ENCODE assay signal across 2 cellular contexts in the genomic region with DNA sequence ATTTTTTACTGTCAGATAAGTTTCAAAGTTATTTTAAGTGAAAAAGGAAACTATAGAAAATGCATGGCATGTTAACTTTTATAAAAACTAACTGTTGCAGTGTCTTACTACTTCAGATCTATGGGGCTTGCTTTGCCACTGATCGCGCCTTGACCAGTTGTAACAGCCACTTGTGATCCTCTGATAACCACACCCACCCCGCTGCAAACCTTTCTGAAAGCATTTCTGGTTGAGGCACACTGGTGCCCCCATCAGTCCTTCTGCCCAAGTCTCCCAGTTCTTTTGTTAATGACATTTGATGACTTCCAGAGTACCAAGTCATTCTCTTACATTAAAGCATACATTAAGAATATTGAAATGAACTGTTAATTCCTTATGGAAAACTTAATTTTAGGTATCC.
TF ChIP-seq lines count a peak whose summit lies in the region.

No MANE protein-coding gene starts in this region.

TF ChIP-seq in WTC11, 78 proteins besides CTCF, POLR2A, EP300 and RAD21:
- TF ChIP-seq, protein P1, sequence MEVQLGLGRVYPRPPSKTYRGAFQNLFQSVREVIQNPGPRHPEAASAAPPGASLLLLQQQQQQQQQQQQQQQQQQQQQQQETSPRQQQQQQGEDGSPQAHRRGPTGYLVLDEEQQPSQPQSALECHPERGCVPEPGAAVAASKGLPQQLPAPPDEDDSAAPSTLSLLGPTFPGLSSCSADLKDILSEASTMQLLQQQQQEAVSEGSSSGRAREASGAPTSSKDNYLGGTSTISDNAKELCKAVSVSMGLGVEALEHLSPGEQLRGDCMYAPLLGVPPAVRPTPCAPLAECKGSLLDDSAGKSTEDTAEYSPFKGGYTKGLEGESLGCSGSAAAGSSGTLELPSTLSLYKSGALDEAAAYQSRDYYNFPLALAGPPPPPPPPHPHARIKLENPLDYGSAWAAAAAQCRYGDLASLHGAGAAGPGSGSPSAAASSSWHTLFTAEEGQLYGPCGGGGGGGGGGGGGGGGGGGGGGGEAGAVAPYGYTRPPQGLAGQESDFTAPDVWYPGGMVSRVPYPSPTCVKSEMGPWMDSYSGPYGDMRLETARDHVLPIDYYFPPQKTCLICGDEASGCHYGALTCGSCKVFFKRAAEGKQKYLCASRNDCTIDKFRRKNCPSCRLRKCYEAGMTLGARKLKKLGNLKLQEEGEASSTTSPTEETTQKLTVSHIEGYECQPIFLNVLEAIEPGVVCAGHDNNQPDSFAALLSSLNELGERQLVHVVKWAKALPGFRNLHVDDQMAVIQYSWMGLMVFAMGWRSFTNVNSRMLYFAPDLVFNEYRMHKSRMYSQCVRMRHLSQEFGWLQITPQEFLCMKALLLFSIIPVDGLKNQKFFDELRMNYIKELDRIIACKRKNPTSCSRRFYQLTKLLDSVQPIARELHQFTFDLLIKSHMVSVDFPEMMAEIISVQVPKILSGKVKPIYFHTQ (CRISPR knock-in tag; IDR thresholded peaks at IDR 0.05) = no peak
TF ChIP-seq in WTC11: peak in this region for 0.

TF ChIP-seq in HepG2, 621 proteins besides CTCF, POLR2A, EP300 and RAD21:
- TF ChIP-seq SRSF4 (IDR thresholded peaks at IDR 0.05; ENCODE audit: low read depth, low read length, poor library complexity, severe bottlenecking) = no peak
- TF ChIP-seq CAMTA2 (CRISPR knock-in tag; IDR thresholded peaks at IDR 0.05; ENCODE audit: borderline replicate concordance) = no peak
- TF ChIP-seq POGK (CRISPR knock-in tag; conservative IDR thresholded peaks at IDR 0.05) = no peak
- TF ChIP-seq SMAD3 (CRISPR knock-in tag; IDR thresholded peaks at IDR 0.05) = no peak
- TF ChIP-seq SRSF9 (IDR thresholded peaks at IDR 0.05; ENCODE audit: borderline replicate concordance, insufficient read depth, low read depth, low read length, poor library complexity, severe bottlenecking) = no peak
- TF ChIP-seq NR3C1 (CRISPR knock-in tag; IDR thresholded peaks at IDR 0.05) = no peak
- no peak for TF ChIP-seq KLF12 (CRISPR knock-in tag; IDR thresholded peaks at IDR 0.05; ENCODE audit: borderline replicate concordance)
